ENCODE assay signal across 21 cellular contexts in the genomic region with DNA sequence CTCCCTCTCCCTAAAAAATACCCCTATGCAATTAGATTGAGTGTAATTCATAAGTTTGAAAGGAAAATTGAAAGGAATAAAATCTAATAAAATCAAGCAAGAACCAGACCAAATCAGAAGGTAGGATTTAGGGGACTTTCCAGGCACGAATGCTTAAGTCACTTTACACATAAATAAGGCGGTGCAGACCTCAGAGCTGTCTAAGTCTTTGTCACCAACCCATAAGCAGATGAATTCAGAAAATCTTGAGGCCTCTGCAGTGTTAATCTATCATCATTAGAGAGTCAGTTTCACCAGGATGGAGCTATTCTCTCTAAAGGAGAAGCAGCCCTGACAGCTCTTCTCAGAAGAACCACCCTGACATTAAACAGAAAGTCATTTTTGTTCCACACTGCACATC.
DNase-seq lines count a peak whose midpoint lies in the region; ATAC-seq and TF ChIP-seq lines count a peak whose summit lies in the region.
"Had no signal": no experiment of that assay in that cellular context is flagged by ENCODE, and none has a peak within 500 bp of the region (broad histone marks: within the 10 kb centered on the region; RNA-seq: fewer than 3 reads in every experiment).

No MANE protein-coding gene starts in this region.

- H3K9me3 Mint-ChIP-seq in activated CD4-positive, alpha-beta T cell treated with anti-CD3 and anti-CD28 coated beads for 36 hours (ENCODE audit: low read depth): no peaks in the 10 kb centered on the region
- no peaks in the 10 kb centered on the region for H3K9me3 Mint-ChIP-seq in endothelial cell (ENCODE audit: unreplicated experiment)
- H3K9me3 Mint-ChIP-seq: CD8-positive, alpha-beta T cell had no signal

- H3K4me3 ChIP-seq in DOHH2 (ENCODE audit: low read length): peak overlapping the region; percentile 34; the same call in 1 of the 2 replicates
- H3K4me3 ChIP-seq in OCI-LY1 (ENCODE audit: low read depth, low read length, poor library complexity, severe bottlenecking): peak overlapping the region; percentile 42
- H3K4me3 ChIP-seq: SK-N-MC had no signal

- CTCF ChIA-PET in activated CD4-positive, alpha-beta T cell treated with anti-CD3 and anti-CD28 coated beads for 36 hours (lab: Charles Lee): no interaction called here

- POLR2A ChIA-PET in activated CD4-positive, alpha-beta T cell treated with anti-CD3 and anti-CD28 coated beads for 36 hours (lab: Charles Lee): no interaction called here

- peak overlapping the region; percentile 49 for H3K9ac ChIP-seq in OCI-LY1 (ENCODE audit: low read length)

- peaks cover 39% of the 10 kb centered on the region for H3K4me1 ChIP-seq in DOHH2 (ENCODE audit: control insufficient read depth, low read length)
- H3K4me1 ChIP-seq in OCI-LY1 (ENCODE audit: insufficient read depth, low read length, severe bottlenecking): peaks cover 70% of the 10 kb centered on the region

- no peaks in the 10 kb centered on the region for H3K27me3 ChIP-seq in DOHH2 (ENCODE audit: control insufficient read depth, low read length)
- H3K27me3 ChIP-seq in OCI-LY1 (ENCODE audit: insufficient read depth, low read length): no peaks in the 10 kb centered on the region

- H3K9me3 ChIP-seq in DOHH2 (ENCODE audit: control insufficient read depth, insufficient read depth, low read length) (no peaks in the 10 kb centered on the region), OCI-LY1 (ENCODE audit: low read length) (no peaks in the 10 kb centered on the region)

- H3K9me2 ChIP-seq in DOHH2 (replicated peaks; ENCODE audit: control insufficient read depth, low read length): no peaks in the 10 kb centered on the region
- no peaks in the 10 kb centered on the region for H3K9me2 ChIP-seq in OCI-LY1 (ENCODE audit: low read depth, low read length)

- no peak overlapping the region for H3K4me3 Mint-ChIP-seq in activated CD4-positive, alpha-beta T cell treated with anti-CD3 and anti-CD28 coated beads for 36 hours
- H3K4me3 Mint-ChIP-seq in endothelial cell (ENCODE audit: unreplicated experiment): no peak overlapping the region
- H3K4me3 Mint-ChIP-seq: CD8-positive, alpha-beta T cell had no signal

- H3K4me2 ChIP-seq in DOHH2 (ENCODE audit: low read length): peak overlapping the region; percentile 28
- peak overlapping the region; percentile 68 for H3K4me2 ChIP-seq in OCI-LY1 (ENCODE audit: low read length)

- TF ChIP-seq CTCF in DOHH2 (IDR thresholded peaks at IDR 0.05; ENCODE audit: low read depth, low read length, poor library complexity, severe bottlenecking) (no peak), OCI-LY1 (IDR thresholded peaks at IDR 0.05; ENCODE audit: low read length) (no peak), endothelial cell (IDR thresholded peaks at IDR 0.05; ENCODE audit: unreplicated experiment) (no peak)

- peak; percentile 5 for DNase-seq in activated CD4-positive, alpha-beta T cell treated with anti-CD3 and anti-CD28 coated beads for 36 hours
- DNase-seq in activated CD4-positive, alpha-beta T cell treated with anti-CD3 and anti-CD28 coated beads for 48 hours: no peak
- DNase-seq in endothelial cell (ENCODE audit: low spot score) (no peak), DMS79 (lab: John Stamatoyannopoulos, UW) (no peak), RKO (ENCODE audit: low spot score) (no peak)
- DNase-seq: CD8-positive, alpha-beta T cell; GDM1; Kasumi-1; NCI-H1417; NCI-H1694 treated with DMSO at 0.1 percent for 48 hours; NCI-H2081 treated with DMSO at 0.1 percent for 48 hours; NCI-H2171 treated with DMSO at 0.1 percent for 48 hours; NCI-H446; NCI-H526; PC-3; SHP77 treated with DMSO at 0.1 percent for 48 hours had no signal

- H3K79me2 ChIP-seq in DOHH2 (ENCODE audit: control insufficient read depth, low read length) (no peaks in the 10 kb centered on the region), OCI-LY1 (ENCODE audit: insufficient read depth, low read length) (no peaks in the 10 kb centered on the region)

- no peaks in the 10 kb centered on the region for H3K27me3 Mint-ChIP-seq in activated CD4-positive, alpha-beta T cell treated with anti-CD3 and anti-CD28 coated beads for 36 hours
- peaks cover 3% of the 10 kb centered on the region for H3K27me3 Mint-ChIP-seq in endothelial cell (ENCODE audit: unreplicated experiment)

- no peaks in the 10 kb centered on the region for H3F3A ChIP-seq in DOHH2 (ENCODE audit: control insufficient read depth, insufficient read depth)
- H3F3A ChIP-seq in OCI-LY1 (ENCODE audit: insufficient read depth, low read length): no peaks in the 10 kb centered on the region; the same call in 1 of the 2 replicates

- H3K4me1 Mint-ChIP-seq in activated CD4-positive, alpha-beta T cell treated with anti-CD3 and anti-CD28 coated beads for 36 hours: peaks cover 9% of the 10 kb centered on the region
- H3K4me1 Mint-ChIP-seq in endothelial cell (ENCODE audit: unreplicated experiment): peaks cover 25% of the 10 kb centered on the region

- intact Hi-C loops in activated CD4-positive, alpha-beta T cell treated with anti-CD3 and anti-CD28 coated beads for 36 hours (cut with DNase I, micrococcal nuclease): no loop called here

- H3K36me3 Mint-ChIP-seq in activated CD4-positive, alpha-beta T cell treated with anti-CD3 and anti-CD28 coated beads for 36 hours (ENCODE audit: low read depth): no peaks in the 10 kb centered on the region
- H3K36me3 Mint-ChIP-seq in endothelial cell (ENCODE audit: low read depth, unreplicated experiment): no peaks in the 10 kb centered on the region
- H3K36me3 Mint-ChIP-seq: CD8-positive, alpha-beta T cell had no signal

- H3K27ac Mint-ChIP-seq in activated CD4-positive, alpha-beta T cell treated with anti-CD3 and anti-CD28 coated beads for 36 hours: no peak overlapping the region
- H3K27ac Mint-ChIP-seq in endothelial cell (ENCODE audit: unreplicated experiment): peak overlapping the region; percentile 30
- H3K27ac Mint-ChIP-seq: CD8-positive, alpha-beta T cell had no signal

- H3K36me3 ChIP-seq in DOHH2 (ENCODE audit: control insufficient read depth, low read length) (no peaks in the 10 kb centered on the region), OCI-LY1 (ENCODE audit: insufficient read depth, low read length) (no peaks in the 10 kb centered on the region)

- peak; percentile 68 for ATAC-seq in activated CD4-positive, alpha-beta T cell treated with anti-CD3 and anti-CD28 coated beads for 36 hours
- no peak for ATAC-seq in HG03097 (IDR thresholded peaks at IDR 0.05; ENCODE audit: low FRiP score, unreplicated experiment)
- ATAC-seq: CD8-positive, alpha-beta T cell; PC-3 had no signal

- no peak overlapping the region for H2AFZ ChIP-seq in OCI-LY1 (ENCODE audit: low read length)

- H4K20me1 ChIP-seq in DOHH2 (ENCODE audit: control insufficient read depth, insufficient read depth, low read depth, low read length) (no peaks in the 10 kb centered on the region), OCI-LY1 (ENCODE audit: insufficient read depth, low read length) (no peaks in the 10 kb centered on the region)

- H3K27ac ChIP-seq in DOHH2 (ENCODE audit: low read depth, low read length) (peak overlapping the region; percentile 30; the same call in 1 of the 2 replicates), OCI-LY1 (ENCODE audit: low read depth, low read length, poor library complexity, severe bottlenecking) (peak overlapping the region; percentile 96)
- H3K27ac ChIP-seq: 22Rv1, SK-N-MC had no signal
